ENCODE assay signal across 21 cellular contexts in the genomic region with DNA sequence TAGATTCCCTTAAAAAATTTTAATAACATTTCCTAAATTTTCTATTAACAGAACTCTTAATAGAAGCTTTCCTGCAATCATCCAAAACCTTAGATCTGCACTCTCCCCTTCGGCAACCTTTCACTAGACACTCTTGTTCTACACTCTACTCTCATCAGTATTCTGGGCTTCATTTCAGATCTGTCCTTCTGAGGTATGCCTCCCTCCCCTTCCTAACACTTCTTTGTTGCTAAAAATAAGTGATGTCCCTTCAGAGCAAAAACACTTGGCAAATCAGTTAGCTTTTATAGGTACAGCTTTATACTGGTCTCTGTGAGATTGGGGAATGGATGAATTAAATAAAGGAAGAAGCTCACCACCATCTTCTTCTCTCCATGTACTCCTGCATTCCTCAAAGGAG. TPM values are rescaled to one million over a fixed set of nuclear protein-coding genes. Genes with fewer than 3 reads are reported as not detected.
DNase-seq lines count a peak whose midpoint lies in the region; ATAC-seq and TF ChIP-seq lines count a peak whose summit lies in the region.
"Had no signal": no experiment of that assay in that cellular context is flagged by ENCODE, and none has a peak within 500 bp of the region (broad histone marks: within the 10 kb centered on the region; RNA-seq: fewer than 3 reads in every experiment).

No MANE protein-coding gene starts in this region.

- H3K4me1 ChIP-seq in right atrium auricular region: peaks cover 0 to 27% of the 10 kb centered on the region in 2 donors
- H3K4me1 ChIP-seq: Caco-2 had no signal

- no peaks in the 10 kb centered on the region for H3K9me3 ChIP-seq in right atrium auricular region

- peak overlapping the region; percentile 39 to 80 for H3K27ac ChIP-seq in right atrium auricular region
- no peak overlapping the region for H3K27ac ChIP-seq in RWPE1
- H3K27ac ChIP-seq: GM23248 had no signal

- POLR2A ChIA-PET in RWPE1 (lab: Yijun Ruan, JAX; ENCODE audit: low non-redundant PET): no interaction called here

- DNase-seq in cerebellar cortex (ENCODE audit: low spot score): peak; percentile 59
- DNase-seq in Right ventricle myocardium superior: no peak
- DNase-seq in left cardiac atrium: no peak
- DNase-seq in right atrium auricular region (ENCODE audit: low spot score): no peak
- no peak for DNase-seq in globus pallidus (ENCODE audit: low spot score)
- no peak for DNase-seq in SIG-M5 (lab: John Stamatoyannopoulos, UW)
- no peak for DNase-seq in RWPE1 (ENCODE audit: low spot score)
- DNase-seq in KBM-7: no peak
- DNase-seq: C1 segment of cervical spinal cord; Caco-2; CD4-positive, CD25-positive, alpha-beta regulatory T cell; CD8-positive, alpha-beta T cell; DMS153; DND-41; GDM1; GM23248; H7; HCEC 1CT had no signal

- no peaks in the 10 kb centered on the region for H3K36me3 ChIP-seq in right atrium auricular region

- ATAC-seq in Right ventricle myocardium superior (ENCODE audit: poor library complexity): peak; percentile 96
- ATAC-seq in left cardiac atrium: peak; percentile 89 to 95
- ATAC-seq: CD8-positive, alpha-beta T cell; GM12878 had no signal

- CTCF ChIA-PET in RWPE1 (lab: Yijun Ruan, JAX): interaction anchor here (0.6 to 0.8 kb wide), 2 partner anchors 63 to 98 kb away, joined by 3 read pairs; no protein-coding TSS in a partner anchor

- no peak overlapping the region for H3K4me3 ChIP-seq in right atrium auricular region
- H3K4me3 ChIP-seq: GM12878, GM23248 had no signal

- no peaks in the 10 kb centered on the region for H3K27me3 ChIP-seq in right atrium auricular region

- intact Hi-C loops in Right ventricle myocardium superior (cut with DNase I) (no loop called here), left cardiac atrium (cut with DNase I) (loop anchor here in 1 of 2 donors (10.0 kb wide), 1 partner anchor 58 kb away; no protein-coding TSS in a partner anchor)

- no peak for TF ChIP-seq CTCF in right atrium auricular region (IDR thresholded peaks at IDR 0.05)
- no peak for TF ChIP-seq CTCF in RWPE1 (conservative IDR thresholded peaks at IDR 0.05; ENCODE audit: low read depth)

- in situ Hi-C loops in KBM-7 (cut with MboI; ENCODE audit: low pct_unique_long_range_greater_than_20kb, low sequenced_read_pairs): no loop called here

RNA-seq across cellular contexts. Expression of gene GNAO1, which starts 28.2 kb away (rescaled TPM):
- total RNA-seq in Right ventricle myocardium superior (25.9 TPM), left cardiac atrium (10 to 100 TPM; 65.3 to 92.9 TPM), right atrium auricular region (10 to 100 TPM; 43.1 to 54.8 TPM)
- total RNA-seq: A172, A673 had no signal
